8 cellular contexts compared by ENCODE assay signal in the genomic region with DNA sequence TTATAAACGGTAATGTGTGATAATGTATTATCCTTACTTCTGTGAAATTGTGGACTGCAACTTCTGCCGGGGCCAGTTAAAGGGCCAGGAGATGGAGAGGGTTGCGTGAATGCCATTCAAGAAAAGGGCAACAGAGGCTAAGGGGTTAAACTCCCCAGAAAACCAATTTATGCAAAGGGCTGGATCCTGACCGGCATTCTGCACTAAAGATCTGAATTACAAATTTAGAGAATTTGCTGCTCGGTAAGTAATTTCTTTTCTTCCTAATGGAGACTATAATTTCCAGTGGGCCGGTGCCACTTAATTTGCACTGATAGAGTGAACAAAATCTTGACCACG.
DNase-seq lines count a peak whose midpoint lies in the region; ATAC-seq and TF ChIP-seq lines count a peak whose summit lies in the region.

No MANE protein-coding gene starts in this region.

- TF ChIP-seq POLR2A in gastrocnemius medialis (IDR thresholded peaks at IDR 0.05): no peak
- TF ChIP-seq POLR2A in prostate gland (IDR thresholded peaks at IDR 0.05): no peak

- H3K9me3 ChIP-seq in Panc1 (ENCODE audit: control insufficient read depth, insufficient read depth, low read depth, low read length) (no peaks in the 10 kb centered on the region), hepatocyte (ENCODE audit: low read depth) (no peaks in the 10 kb centered on the region), gastrocnemius medialis (no peaks in the 10 kb centered on the region), prostate gland (no peaks in the 10 kb centered on the region)

- no peaks in the 10 kb centered on the region for H3K27me3 ChIP-seq in Panc1 (ENCODE audit: control insufficient read depth, insufficient read depth, low read length)
- no peaks in the 10 kb centered on the region for H3K27me3 ChIP-seq in hepatocyte
- H3K27me3 ChIP-seq in gastrocnemius medialis: no peaks in the 10 kb centered on the region
- no peaks in the 10 kb centered on the region for H3K27me3 ChIP-seq in prostate gland (replicated peaks; ENCODE audit: insufficient read depth)

- H3K9me2 ChIP-seq in hepatocyte (replicated peaks; ENCODE audit: insufficient read depth): no peaks in the 10 kb centered on the region

- no peaks in the 10 kb centered on the region for H3K36me3 ChIP-seq in Panc1 (ENCODE audit: control insufficient read depth, insufficient read depth, low read length)
- H3K36me3 ChIP-seq in hepatocyte (replicated peaks; ENCODE audit: insufficient read depth, low read depth): no peaks in the 10 kb centered on the region
- H3K36me3 ChIP-seq in gastrocnemius medialis: no peaks in the 10 kb centered on the region
- H3K36me3 ChIP-seq in prostate gland: no peaks in the 10 kb centered on the region

- in situ Hi-C loops in Panc1 (cut with HindIII; ENCODE audit: low pct_unique_long_range_greater_than_20kb, low sequenced_read_pairs) (no loop called here), gastrocnemius medialis (cut with MboI; ENCODE audit: low sequenced_read_pairs in 4 of 4) (loop anchor here in 3 of 4 donors (5.0 to 10.0 kb wide), 3 partner anchors 124 to 366 kb away; no protein-coding TSS in a partner anchor), G401 (cut with HindIII; ENCODE audit: low sequenced_read_pairs) (no loop called here)

- H2AFZ ChIP-seq in hepatocyte: peak overlapping the region; percentile 71

- POLR2A ChIA-PET in Panc1 (lab: Charles Lee): interaction anchor here (0.6 to 1.1 kb wide), 5 partner anchors 37 to 316 kb away, joined by 3 to 6 read pairs (median 4); no protein-coding TSS in a partner anchor

- CTCF ChIA-PET in Panc1 (lab: Charles Lee): interaction anchor here (0.6 to 1.6 kb wide), 9 partner anchors 12 to 348 kb away, joined by 3 to 8 read pairs (median 4); no protein-coding TSS in a partner anchor

- peak overlapping the region; percentile 51 for H3K4me2 ChIP-seq in hepatocyte

- 34% methylated on average over 7 of the region's 7 CpGs for WGBS in hepatocyte (ENCODE audit: low lambda C conversion rate, missing lambda C conversion rate)
- WGBS in prostate gland: 60% methylated on average over 7 of the region's 7 CpGs

- DNase-seq in Panc1 (ENCODE audit: low read depth, low spot score): no peak
- DNase-seq in hepatocyte (ENCODE audit: low spot score): no peak
- DNase-seq in gastrocnemius medialis: no peak
- no peak for DNase-seq in prostate gland (ENCODE audit: low spot score)
- no peak for DNase-seq in G401 (ENCODE audit: low spot score)
- DNase-seq in stimulated activated CD4-positive, alpha-beta T cell treated with anti-CD3 and anti-CD28 coated beads, Interleukin-4, amount 100 ng/mL, for 24 hours: no peak

- BruUV-seq in Panc1 (replicated peaks; lab: Mats Ljungman, UMichigan): no TSS peak

- no peaks in the 10 kb centered on the region for H3K79me2 ChIP-seq in hepatocyte

- TF ChIP-seq CTCF in Panc1 (IDR thresholded peaks at IDR 0.05): no peak
- no peak for TF ChIP-seq CTCF in hepatocyte (IDR thresholded peaks at IDR 0.05; ENCODE audit: poor library complexity)
- TF ChIP-seq CTCF in gastrocnemius medialis (IDR thresholded peaks at IDR 0.05 in 4 of 5, conservative IDR thresholded peaks at IDR 0.05 in 1 of 5): no peak
- no peak for TF ChIP-seq CTCF in prostate gland (IDR thresholded peaks at IDR 0.05)

- intact Hi-C loops in Panc1 (cut with micrococcal nuclease; ENCODE audit: unreplicated experiment): loop anchor here (2.0 to 5.0 kb wide), 3 partner anchors 24 to 363 kb away; no protein-coding TSS in a partner anchor
- intact Hi-C loops in gastrocnemius medialis (cut with DNase I; ENCODE audit: low total_unique reads): no loop called here
- intact Hi-C loops in prostate gland (cut with DNase I): loop anchor here (5.0 to 10.0 kb wide), 2 partner anchors 124 to 363 kb away; no protein-coding TSS in a partner anchor

- peaks cover 64% of the 10 kb centered on the region for H3K4me1 ChIP-seq in Panc1 (ENCODE audit: control insufficient read depth, insufficient read depth, low read length)
- peaks cover 31% of the 10 kb centered on the region for H3K4me1 ChIP-seq in hepatocyte (ENCODE audit: insufficient read depth)
- H3K4me1 ChIP-seq in gastrocnemius medialis: peaks cover 20% of the 10 kb centered on the region in 2 donors
- H3K4me1 ChIP-seq in prostate gland (replicated peaks): peaks cover 2% of the 10 kb centered on the region

- H4K20me1 ChIP-seq in hepatocyte (ENCODE audit: insufficient read depth, poor library complexity, severe bottlenecking): no peaks in the 10 kb centered on the region

- H3K27ac ChIP-seq in Panc1 (ENCODE audit: low read length) (peak overlapping the region; percentile 100), hepatocyte (peak overlapping the region; percentile 76), gastrocnemius medialis (peak overlapping the region; percentile 35 to 73 (median 66)), prostate gland (peak overlapping the region in 1 of 2 donors; percentile 12)

- H3K4me3 ChIP-seq in Panc1 (ENCODE audit: low read depth in 2 of 2, low read length in 2 of 2) (peak overlapping the region; percentile 15 to 38; a peak in 3 of 4 replicates), hepatocyte (no peak overlapping the region), gastrocnemius medialis (peak overlapping the region in 1 of 4 donors; percentile 20), prostate gland (no peak overlapping the region)

- ATAC-seq in GM18870 (IDR thresholded peaks at IDR 0.05; ENCODE audit: unreplicated experiment) (peak; percentile 1), Panc1 (no peak), gastrocnemius medialis (no peak), HG02840 (IDR thresholded peaks at IDR 0.05; ENCODE audit: low FRiP score, unreplicated experiment) (no peak)

Comparison
In these comparisons a context has a peak if more than half of its experiments do, and no peak if none do; other contexts are left out.
1. H3K4me3 ChIP-seq: peak in Panc1 (2 of 2); none in hepatocyte (single experiment) and prostate gland (0 of 2).
2. in situ Hi-C loops: an anchor here in gastrocnemius medialis (5.0 to 10.0 kb wide); none called in Panc1 and G401.